ENCODE assay signal across 8 cellular contexts in the genomic region with DNA sequence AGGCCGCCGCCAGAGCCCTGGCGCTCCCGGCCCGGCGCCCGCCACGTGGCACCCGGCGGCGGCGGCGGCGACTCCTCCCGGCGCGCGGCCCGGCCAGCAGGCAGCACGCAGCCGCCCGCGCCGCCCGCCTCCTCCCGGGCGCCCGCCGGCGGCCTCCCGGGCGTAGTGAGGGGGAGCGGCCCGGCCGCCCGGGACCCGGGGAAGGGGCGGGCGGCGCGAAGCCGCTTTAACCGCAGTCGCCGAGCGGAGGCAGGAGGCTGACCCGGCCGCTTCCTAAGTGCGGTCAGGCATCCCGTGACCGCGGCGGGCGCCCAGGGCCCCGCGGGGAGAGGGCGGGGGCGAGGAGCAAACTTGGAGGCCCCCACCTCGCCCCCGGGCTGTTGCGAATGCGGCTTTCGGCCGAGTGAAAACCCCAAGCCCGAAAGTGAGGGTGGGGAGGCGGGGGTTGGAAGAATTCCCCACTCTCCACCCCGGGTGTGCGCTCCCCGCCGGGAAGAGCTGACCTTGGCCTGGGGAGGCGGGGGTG. TPM values are rescaled to one million over a fixed set of nuclear protein-coding genes. Genes with fewer than 3 reads are reported as not detected.
A peak's percentile ranks its signal among the peaks of the same experiment; 100 is the strongest.
DNase-seq lines count a peak whose midpoint lies in the region; ATAC-seq and TF ChIP-seq lines count a peak whose summit lies in the region.

No MANE protein-coding gene starts in this region.

- peak overlapping the region; percentile 97 to 100 (median 99) for H3K27ac ChIP-seq in gastrocnemius medialis

- no peaks in the 10 kb centered on the region for H3K27me3 ChIP-seq in BE2C
- H3K27me3 ChIP-seq in gastrocnemius medialis: no peaks in the 10 kb centered on the region

- in situ Hi-C loops in astrocyte of the spinal cord (cut with HindIII; ENCODE audit: low sequenced_read_pairs): no loop called here
- in situ Hi-C loops in gastrocnemius medialis (cut with MboI; ENCODE audit: low sequenced_read_pairs in 4 of 4): loop anchor here in 3 of 4 donors (10.0 to 25.0 kb wide), 2 partner anchors 147 to 349 kb away; no protein-coding TSS in a partner anchor

- H3K9me3 ChIP-seq in BE2C (no peaks in the 10 kb centered on the region), gastrocnemius medialis (no peaks in the 10 kb centered on the region)

- ATAC-seq in GM19372 (IDR thresholded peaks at IDR 0.05; ENCODE audit: low read depth, unreplicated experiment) (peak; percentile 17), HG03432 (IDR thresholded peaks at IDR 0.05; ENCODE audit: unreplicated experiment) (peak; percentile 18), SK-N-SH treated with all-trans-retinoic acid at 6 μM for 48 hours (peak; percentile 1; the same call in 1 of the 3 replicates), gastrocnemius medialis (peak; percentile 22 to 28)

- peak overlapping the region; percentile 55 for H3K4me3 ChIP-seq in BE2C (ENCODE audit: low read depth, low read length)
- peak overlapping the region; percentile 44 for H3K4me3 ChIP-seq in astrocyte of the spinal cord (ENCODE audit: low read depth, low read length)
- peak overlapping the region; percentile 38 for H3K4me3 ChIP-seq in iPS-11a (ENCODE audit: low read depth, low read length)
- H3K4me3 ChIP-seq in gastrocnemius medialis: peak overlapping the region; percentile 65 to 86 (median 75)

- intact Hi-C loops in gastrocnemius medialis (cut with DNase I; ENCODE audit: low total_unique reads): loop anchor here (1.0 to 10.0 kb wide), 4 partner anchors 137 to 351 kb away; a partner anchor contains a TSS

- peak; percentile 85 for DNase-seq in BE2C
- no peak for DNase-seq in astrocyte of the spinal cord (ENCODE audit: low read depth, low spot score)
- peak; percentile 38 to 66 for DNase-seq in gastrocnemius medialis
- no peak for DNase-seq in NCI-H510A (lab: John Stamatoyannopoulos, UW)

- TF ChIP-seq POLR2A in gastrocnemius medialis (IDR thresholded peaks at IDR 0.05): no peak

- no peak for TF ChIP-seq CTCF in BE2C (IDR thresholded peaks at IDR 0.05; ENCODE audit: low read depth, low read length)
- TF ChIP-seq CTCF in astrocyte of the spinal cord (IDR thresholded peaks at IDR 0.05; ENCODE audit: low read depth, low read length): no peak
- TF ChIP-seq CTCF in gastrocnemius medialis (IDR thresholded peaks at IDR 0.05 in 4 of 5, conservative IDR thresholded peaks at IDR 0.05 in 1 of 5): no peak

- H3K4me1 ChIP-seq in BE2C (peaks cover 10% of the 10 kb centered on the region), gastrocnemius medialis (peaks cover 23 to 32% of the 10 kb centered on the region in 2 donors)

- no peaks in the 10 kb centered on the region for H3K36me3 ChIP-seq in BE2C
- H3K36me3 ChIP-seq in gastrocnemius medialis: no peaks in the 10 kb centered on the region

TF ChIP-seq in SK-N-SH treated with all-trans-retinoic acid at 6 μM for 48 hours, 23 proteins besides CTCF, POLR2A, EP300 and RAD21:
- TF ChIP-seq SNAI2 (CRISPR knock-in tag; IDR thresholded peaks at IDR 0.05): no peak
- TF ChIP-seq OSR1 (CRISPR knock-in tag; IDR thresholded peaks at IDR 0.05): no peak
- TF ChIP-seq BACH2 (CRISPR knock-in tag; IDR thresholded peaks at IDR 0.05; ENCODE audit: borderline replicate concordance): no peak
- TF ChIP-seq ISL1 (CRISPR knock-in tag; IDR thresholded peaks at IDR 0.05): no peak
- no peak for TF ChIP-seq ZNF565 (CRISPR knock-in tag; conservative IDR thresholded peaks at IDR 0.05; ENCODE audit: low read depth)
- TF ChIP-seq ZNF70 (CRISPR knock-in tag; IDR thresholded peaks at IDR 0.05): no peak
- TF ChIP-seq ZFP3 (CRISPR knock-in tag; IDR thresholded peaks at IDR 0.05): no peak
- TF ChIP-seq, protein P1, sequence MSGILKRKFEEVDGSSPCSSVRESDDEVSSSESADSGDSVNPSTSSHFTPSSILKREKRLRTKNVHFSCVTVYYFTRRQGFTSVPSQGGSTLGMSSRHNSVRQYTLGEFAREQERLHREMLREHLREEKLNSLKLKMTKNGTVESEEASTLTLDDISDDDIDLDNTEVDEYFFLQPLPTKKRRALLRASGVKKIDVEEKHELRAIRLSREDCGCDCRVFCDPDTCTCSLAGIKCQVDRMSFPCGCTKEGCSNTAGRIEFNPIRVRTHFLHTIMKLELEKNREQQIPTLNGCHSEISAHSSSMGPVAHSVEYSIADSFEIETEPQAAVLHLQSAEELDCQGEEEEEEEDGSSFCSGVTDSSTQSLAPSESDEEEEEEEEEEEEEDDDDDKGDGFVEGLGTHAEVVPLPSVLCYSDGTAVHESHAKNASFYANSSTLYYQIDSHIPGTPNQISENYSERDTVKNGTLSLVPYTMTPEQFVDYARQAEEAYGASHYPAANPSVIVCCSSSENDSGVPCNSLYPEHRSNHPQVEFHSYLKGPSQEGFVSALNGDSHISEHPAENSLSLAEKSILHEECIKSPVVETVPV (CRISPR knock-in tag; IDR thresholded peaks at IDR 0.05): no peak
- TF ChIP-seq, protein P2, sequence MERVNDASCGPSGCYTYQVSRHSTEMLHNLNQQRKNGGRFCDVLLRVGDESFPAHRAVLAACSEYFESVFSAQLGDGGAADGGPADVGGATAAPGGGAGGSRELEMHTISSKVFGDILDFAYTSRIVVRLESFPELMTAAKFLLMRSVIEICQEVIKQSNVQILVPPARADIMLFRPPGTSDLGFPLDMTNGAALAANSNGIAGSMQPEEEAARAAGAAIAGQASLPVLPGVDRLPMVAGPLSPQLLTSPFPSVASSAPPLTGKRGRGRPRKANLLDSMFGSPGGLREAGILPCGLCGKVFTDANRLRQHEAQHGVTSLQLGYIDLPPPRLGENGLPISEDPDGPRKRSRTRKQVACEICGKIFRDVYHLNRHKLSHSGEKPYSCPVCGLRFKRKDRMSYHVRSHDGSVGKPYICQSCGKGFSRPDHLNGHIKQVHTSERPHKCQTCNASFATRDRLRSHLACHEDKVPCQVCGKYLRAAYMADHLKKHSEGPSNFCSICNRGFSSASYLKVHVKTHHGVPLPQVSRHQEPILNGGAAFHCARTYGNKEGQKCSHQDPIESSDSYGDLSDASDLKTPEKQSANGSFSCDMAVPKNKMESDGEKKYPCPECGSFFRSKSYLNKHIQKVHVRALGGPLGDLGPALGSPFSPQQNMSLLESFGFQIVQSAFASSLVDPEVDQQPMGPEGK (CRISPR knock-in tag; IDR thresholded peaks at IDR 0.05; ENCODE audit: borderline replicate concordance): no peak; the same call in none of the 2 replicates
- TF ChIP-seq TCF4 (CRISPR knock-in tag; IDR thresholded peaks at IDR 0.05; ENCODE audit: borderline replicate concordance): no peak
- TF ChIP-seq CSDC2 (CRISPR knock-in tag; IDR thresholded peaks at IDR 0.05): no peak
- no peak for TF ChIP-seq RARB (CRISPR knock-in tag; IDR thresholded peaks at IDR 0.05)
- no peak for TF ChIP-seq ESRRG (CRISPR knock-in tag; IDR thresholded peaks at IDR 0.05)
- TF ChIP-seq, protein P3, sequence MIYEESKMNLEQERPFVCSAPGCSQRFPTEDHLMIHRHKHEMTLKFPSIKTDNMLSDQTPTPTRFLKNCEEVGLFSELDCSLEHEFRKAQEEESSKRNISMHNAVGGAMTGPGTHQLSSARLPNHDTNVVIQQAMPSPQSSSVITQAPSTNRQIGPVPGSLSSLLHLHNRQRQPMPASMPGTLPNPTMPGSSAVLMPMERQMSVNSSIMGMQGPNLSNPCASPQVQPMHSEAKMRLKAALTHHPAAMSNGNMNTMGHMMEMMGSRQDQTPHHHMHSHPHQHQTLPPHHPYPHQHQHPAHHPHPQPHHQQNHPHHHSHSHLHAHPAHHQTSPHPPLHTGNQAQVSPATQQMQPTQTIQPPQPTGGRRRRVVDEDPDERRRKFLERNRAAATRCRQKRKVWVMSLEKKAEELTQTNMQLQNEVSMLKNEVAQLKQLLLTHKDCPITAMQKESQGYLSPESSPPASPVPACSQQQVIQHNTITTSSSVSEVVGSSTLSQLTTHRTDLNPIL (CRISPR knock-in tag; IDR thresholded peaks at IDR 0.05; ENCODE audit: low read depth): no peak
- TF ChIP-seq ARNTL (CRISPR knock-in tag; IDR thresholded peaks at IDR 0.05; ENCODE audit: borderline replicate concordance, low read depth): no peak

RNA-seq across cellular contexts. Expression of a gene that starts 1.7 kb away (rescaled TPM):
- 15.3 TPM for polyA plus RNA-seq in BE2C (2012; ENCODE audit: insufficient read depth, insufficient read length, low read depth)
- total RNA-seq in gastrocnemius medialis: 10 to 100 TPM in 3 of 4 donors, 1 to 10 TPM in 1; 9.7 to 38.3 (median 27.8) TPM

Comparison
In these comparisons a context has a peak if more than half of its experiments do, and no peak if none do; other contexts are left out.
1. DNase-seq: peak in BE2C (single experiment) and gastrocnemius medialis (2 of 2); none in astrocyte of the spinal cord (single experiment) and NCI-H510A (single experiment).
2. Peak in every context shown above with its lines, with median percentiles within 50 percentile points of each other: H3K4me3 ChIP-seq and ATAC-seq.